Comparison of ENCODE assay signal across 8 cellular contexts in genomic region chr4:39526283-39526682, GRCh38. TPM values are rescaled to one million over a fixed set of nuclear protein-coding genes. Genes with fewer than 3 reads are reported as not detected.
A peak's percentile ranks its signal among the peaks of the same experiment; 100 is the strongest.
DNase-seq lines count a peak whose midpoint lies in the region; ATAC-seq, FAIRE-seq and TF ChIP-seq lines count a peak whose summit lies in the region.

No MANE protein-coding gene starts in this region.

- H3K79me2 ChIP-seq in HepG2 (ENCODE audit: insufficient read depth, low read length): peaks cover 81% of the 10 kb centered on the region

- H3K27ac ChIP-seq in adipose tissue (ENCODE audit: low read depth, low read length): peak overlapping the region; percentile 51
- peak overlapping the region; percentile 94 for H3K27ac ChIP-seq in HepG2 (ENCODE audit: extremely low read length, insufficient read depth, low read length)
- H3K27ac ChIP-seq in tibial artery: peak overlapping the region; percentile 88 to 92

- 5 to 14% (median 9%) methylated on average over 4 of the region's 4 CpGs for WGBS in adipose tissue, 3 donors
- WGBS in HepG2 (ENCODE audit: low lambda C conversion rate): under 1% methylated on average over 4 of the region's 4 CpGs

- no peak for ATAC-seq in activated T-cell treated with anti-CD3 and anti-CD28 coated beads, Interleukin-2, amount 50 U/mL, for 4 hours
- ATAC-seq in HepG2 (no peak), GM18519 (IDR thresholded peaks at IDR 0.05; ENCODE audit: low FRiP score, unreplicated experiment) (no peak), GM18511 (IDR thresholded peaks at IDR 0.05; ENCODE audit: unreplicated experiment) (no peak)

- peaks cover 6% of the 10 kb centered on the region for H3K36me3 Mint-ChIP-seq in activated T-cell treated with anti-CD3 and anti-CD28 coated beads, Interleukin-2, amount 50 U/mL, for 4 hours (ENCODE audit: insufficient read depth)

- TF ChIP-seq CTCF in HepG2 (CRISPR knock-in tag; IDR thresholded peaks at IDR 0.05) (no peak), tibial artery (IDR thresholded peaks at IDR 0.05) (no peak)

- H3K4me2 ChIP-seq in HepG2 (ENCODE audit: low read depth, low read length): peak overlapping the region; percentile 62

- peaks cover 18% of the 10 kb centered on the region for H3K4me1 Mint-ChIP-seq in activated T-cell treated with anti-CD3 and anti-CD28 coated beads, Interleukin-2, amount 50 U/mL, for 4 hours (ENCODE audit: low read depth)

- TF ChIP-seq POLR2A in HepG2 (IDR thresholded peaks at IDR 0.05; ENCODE audit: insufficient read depth in 1 of 2, low read depth in 2 of 2, low read length in 2 of 2): no peak

- DNase-seq in activated T-cell treated with anti-CD3 and anti-CD28 coated beads, Interleukin-2, amount 50 U/mL, for 4 hours: no peak
- DNase-seq in activated T-cell treated with anti-CD3 and anti-CD28 coated beads, Interleukin-2, amount 50 U/mL, for 1 hour: no peak
- DNase-seq in HepG2 (ENCODE audit: low spot score) (no peak), tibial artery (no peak), GDM1 (lab: John Stamatoyannopoulos, UW) (no peak)

- H3K4me3 Mint-ChIP-seq in activated T-cell treated with anti-CD3 and anti-CD28 coated beads, Interleukin-2, amount 50 U/mL, for 4 hours: peak overlapping the region; percentile 99

- peaks cover 8% of the 10 kb centered on the region for H3K9me3 Mint-ChIP-seq in activated T-cell treated with anti-CD3 and anti-CD28 coated beads, Interleukin-2, amount 50 U/mL, for 4 hours

- no peak for TF ChIP-seq EP300 in HepG2 (IDR thresholded peaks at IDR 0.05; ENCODE audit: low read depth in 2 of 2, low read length in 2 of 2)
- TF ChIP-seq EP300 in HepG2 (CRISPR knock-in tag; IDR thresholded peaks at IDR 0.05; ENCODE audit: borderline replicate concordance): no peak

- no peak overlapping the region for H2AFZ ChIP-seq in HepG2 (ENCODE audit: low read length)

- no peak for FAIRE-seq in HepG2 (lab: Jason Lieb, UNC)

- TF ChIP-seq RAD21 in HepG2 (CRISPR knock-in tag; IDR thresholded peaks at IDR 0.05): no peak

- peaks cover 0 to 4% of the 10 kb centered on the region in 2 experiments; a peak in 1 of 5 replicates for H3K27me3 ChIP-seq in HepG2 (ENCODE audit: control insufficient read depth in 1 of 2, insufficient read depth in 2 of 2, low read length in 2 of 2)
- no peaks in the 10 kb centered on the region for H3K27me3 ChIP-seq in tibial artery

- H4K20me1 ChIP-seq in HepG2 (ENCODE audit: insufficient read depth, low read length): peaks cover 43% of the 10 kb centered on the region

- CTCF ChIA-PET in HepG2 (lab: Yijun Ruan, JAX; ENCODE audit: low intra/inter-chr PET ratio, low total read pairs): no interaction called here

- POLR2A ChIA-PET in HepG2 (lab: Yijun Ruan, JAX): interaction anchor here (1.2 to 4.0 kb wide), 6 partner anchors 11 to 452 kb away, joined by 4 to 30 read pairs (median 6); partner anchors contain the start of gene SMIM14

- BruUV-seq in HepG2 (replicated peaks; lab: Mats Ljungman, UMichigan): no TSS peak

- in situ Hi-C loops in HepG2 (cut with HindIII; ENCODE audit: extremely low pct_ligation_motif_present, low pct_unique_long_range_greater_than_20kb): loop anchor here (5.0 kb wide), 1 partner anchor 111 kb away; the partner anchor contains the start of gene SMIM14

- H3K9me3 ChIP-seq in HepG2 (ENCODE audit: low read length) (peaks cover 12% of the 10 kb centered on the region), tibial artery (no peaks in the 10 kb centered on the region)

- intact Hi-C loops in HepG2 (cut with micrococcal nuclease; ENCODE audit: unreplicated experiment) (loop anchor here (2.0 kb wide), 2 partner anchors 113 to 171 kb away; partner anchors contain the start of gene SMIM14), tibial artery (cut with DNase I; ENCODE audit: low total_unique reads) (loop anchor here (2.0 to 5.0 kb wide), 4 partner anchors 69 to 171 kb away; partner anchors contain the start of genes LIAS, RPL9, SMIM14 and UBE2K)

- H3K4me1 ChIP-seq in HepG2 (ENCODE audit: insufficient read depth, low read length) (peaks cover 36% of the 10 kb centered on the region), tibial artery (peaks cover 0 to 49% (median 12%) of the 10 kb centered on the region in 4 donors)

- H3K36me3 ChIP-seq in HepG2 (replicated peaks in 1 of 2; ENCODE audit: control insufficient read depth in 1 of 2, insufficient read depth in 2 of 2, low read length in 2 of 2): peaks cover 2 to 5% of the 10 kb centered on the region in 2 experiments; a peak in 1 of 5 replicates
- no peaks in the 10 kb centered on the region for H3K36me3 ChIP-seq in tibial artery

- H3K4me3 ChIP-seq in HepG2 (replicated peaks in 1 of 3; ENCODE audit: insufficient read depth in 1 of 3, low read depth in 2 of 3, low read length in 3 of 3) (peak overlapping the region; percentile 95 to 96 (median 96)), tibial artery (peak overlapping the region; percentile 68 to 77)

- peak overlapping the region; percentile 99 for H3K9ac ChIP-seq in HepG2 (ENCODE audit: insufficient read depth, low read depth, low read length)

- no peaks in the 10 kb centered on the region for H3K27me3 Mint-ChIP-seq in activated T-cell treated with anti-CD3 and anti-CD28 coated beads, Interleukin-2, amount 50 U/mL, for 4 hours (ENCODE audit: low read depth)

TF ChIP-seq in HepG2, 621 proteins besides CTCF, POLR2A, EP300 and RAD21 (continues in another document):
- TF ChIP-seq HNF1B (CRISPR knock-in tag; IDR thresholded peaks at IDR 0.05): no peak
- TF ChIP-seq ZBTB10 (CRISPR knock-in tag; IDR thresholded peaks at IDR 0.05; ENCODE audit: borderline replicate concordance): no peak
- no peak for TF ChIP-seq NFATC3 (CRISPR knock-in tag; IDR thresholded peaks at IDR 0.05)
- no peak for TF ChIP-seq CBX1 (IDR thresholded peaks at IDR 0.05; ENCODE audit: low read depth)

RNA-seq across cellular contexts. Expression of gene UGDH, which starts 1.0 kb away (rescaled TPM):
- total RNA-seq in activated T-cell treated with anti-CD3 and anti-CD28 coated beads, Interleukin-2, amount 50 U/mL, for 4 hours: 10 to 100 TPM; 21.6 to 26.2 (median 23.2) TPM
- 10 to 100 TPM; 21.9 to 40.8 (median 34.6) TPM for polyA plus RNA-seq in adipose tissue
- 384 and 661 TPM in 2 replicates for total RNA-seq in HepG2 (2016; rRNA removed; fragmentation: Illumina TruSeq; extraction: Trizol)
- 49.0 and 58.6 TPM in 2 replicates for total RNA-seq in HepG2 (2016; cell fraction: cytosol; rRNA removed; fragmentation: Illumina TruSeq; extraction: Trizol; ENCODE audit: low read depth)
- 384 and 616 TPM in 2 replicates for total RNA-seq in HepG2 (2016; cell fraction: insoluble cytoplasmic fraction; rRNA removed; fragmentation: Illumina TruSeq; extraction: Trizol)
- total RNA-seq in HepG2 (2016; cell fraction: membrane; rRNA removed; fragmentation: Illumina TruSeq; extraction: Trizol): 167 and 182 TPM in 2 replicates
- total RNA-seq in HepG2 (2016; cell fraction: nucleus; rRNA removed; fragmentation: Illumina TruSeq; extraction: Trizol): 162 and 184 TPM in 2 replicates
- 89.8 and 99.0 TPM in 2 replicates for polyA plus RNA-seq in HepG2 (2011; rRNA removed)
- 131 and 185 TPM in 2 replicates for polyA plus RNA-seq in HepG2 (2011; cell fraction: cytosol; rRNA removed)
- 44.8 and 67.6 TPM in 2 replicates for polyA plus RNA-seq in HepG2 (2011; cell fraction: nucleus; rRNA removed)
- polyA plus RNA-seq in HepG2 (2012): 212 and 239 TPM in 2 replicates
- polyA plus RNA-seq in HepG2 (2016; cell fraction: cytosol; fragmentation: Illumina TruSeq; extraction: Trizol; ENCODE audit: low read depth): 39.4 and 40.4 TPM in 2 replicates
- polyA plus RNA-seq in HepG2 (2016; cell fraction: insoluble cytoplasmic fraction; fragmentation: Illumina TruSeq; extraction: Trizol; ENCODE audit: low read depth): 556 and 565 TPM in 2 replicates
- 86.5 and 96.6 TPM in 2 replicates for polyA plus RNA-seq in HepG2 (2016; cell fraction: membrane; fragmentation: Illumina TruSeq; extraction: Trizol; ENCODE audit: low read depth)
- polyA plus RNA-seq in HepG2 (2016; cell fraction: nucleus; fragmentation: Illumina TruSeq; extraction: Trizol; ENCODE audit: insufficient read depth, low read depth): 181 and 193 TPM in 2 replicates
- 9.9 and 42.1 TPM in 2 replicates for polyA minus RNA-seq in HepG2 (2011; rRNA and poly(A)+ RNA removed; ENCODE audit: low replicate concordance)
- polyA minus RNA-seq in HepG2 (2011; cell fraction: cytosol; rRNA and poly(A)+ RNA removed): 257 and 288 TPM in 2 replicates
- polyA minus RNA-seq in HepG2 (2011; cell fraction: nucleus; rRNA and poly(A)+ RNA removed): 82.3 and 114 TPM in 2 replicates
